8 cellular contexts compared by ENCODE assay signal in the genomic region with DNA sequence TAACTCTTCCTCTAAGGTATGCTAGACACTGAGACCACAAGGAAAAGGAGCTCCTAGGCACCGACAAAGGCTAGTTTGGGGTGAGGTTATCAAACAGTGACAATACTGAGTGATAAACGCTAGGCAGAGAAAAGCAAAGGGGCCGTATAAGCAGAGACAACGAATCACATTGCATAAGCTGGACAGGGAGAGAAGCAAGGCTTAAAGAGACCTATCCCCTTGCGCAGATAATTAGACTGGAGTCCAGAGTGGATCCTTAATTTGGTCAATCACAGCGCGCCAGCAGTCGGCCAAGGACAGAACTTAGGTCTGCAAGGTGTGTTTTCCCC. TPM values are rescaled to one million over a fixed set of nuclear protein-coding genes. Genes with fewer than 3 reads are reported as not detected.
DNase-seq lines count a peak whose midpoint lies in the region; ATAC-seq, FAIRE-seq and TF ChIP-seq lines count a peak whose summit lies in the region.

No MANE protein-coding gene starts in this region.

- peak overlapping the region; percentile 95 for H3K4me3 Mint-ChIP-seq in activated naive CD8-positive, alpha-beta T cell
- H3K4me3 Mint-ChIP-seq in stimulated activated effector memory CD8-positive, alpha-beta T cell treated with anti-CD3 and anti-CD28 coated beads, Interleukin-12 subunit alpha, Interleukin-12 subunit beta, amount 100 ng/mL, for 72 hours = peak overlapping the region; percentile 94

- no peaks in the 10 kb centered on the region for H3K9me3 Mint-ChIP-seq in activated naive CD8-positive, alpha-beta T cell (ENCODE audit: low read depth)
- no peaks in the 10 kb centered on the region for H3K9me3 Mint-ChIP-seq in stimulated activated effector memory CD8-positive, alpha-beta T cell treated with anti-CD3 and anti-CD28 coated beads, Interleukin-12 subunit alpha, Interleukin-12 subunit beta, amount 100 ng/mL, for 72 hours

- H3K4me1 ChIP-seq in iPS-18a (ENCODE audit: control insufficient read depth, low read depth, low read length) = peaks cover 4% of the 10 kb centered on the region

- no peaks in the 10 kb centered on the region for H3K27me3 ChIP-seq in iPS-18a (ENCODE audit: control insufficient read depth, insufficient read depth, low read length)

- POLR2A ChIA-PET in AG04449 (lab: Yijun Ruan, JAX) = interaction anchor here (0.5 to 2.1 kb wide), 10 partner anchors 32 to 255 kb away, joined by 3 to 14 read pairs (median 4); partner anchors contain the start of genes BAG1, CHMP5 and DNAJA1

- ATAC-seq in stimulated activated effector memory CD8-positive, alpha-beta T cell treated with anti-CD3 and anti-CD28 coated beads, Interleukin-12 subunit alpha, Interleukin-12 subunit beta, amount 100 ng/mL, for 72 hours = peak; percentile 1
- no peak for ATAC-seq in GM19463 (IDR thresholded peaks at IDR 0.05; ENCODE audit: unreplicated experiment)

- peak overlapping the region; percentile 96 for H3K9ac ChIP-seq in iPS-18a (ENCODE audit: low read length)

- H3K4me3 ChIP-seq in AG04449 (ENCODE audit: low read depth, low read length) = peak overlapping the region; percentile 98
- H3K4me3 ChIP-seq in iPS-18a (ENCODE audit: low read length) = peak overlapping the region; percentile 94

- H3K27me3 Mint-ChIP-seq in activated naive CD8-positive, alpha-beta T cell = no peaks in the 10 kb centered on the region

- H3K36me3 Mint-ChIP-seq in activated naive CD8-positive, alpha-beta T cell = peaks cover 6% of the 10 kb centered on the region
- H3K36me3 Mint-ChIP-seq in stimulated activated effector memory CD8-positive, alpha-beta T cell treated with anti-CD3 and anti-CD28 coated beads, Interleukin-12 subunit alpha, Interleukin-12 subunit beta, amount 100 ng/mL, for 72 hours = peaks cover 58% of the 10 kb centered on the region

- peak overlapping the region; percentile 95 for H3K27ac Mint-ChIP-seq in activated naive CD8-positive, alpha-beta T cell
- peak overlapping the region; percentile 99 for H3K27ac Mint-ChIP-seq in stimulated activated effector memory CD8-positive, alpha-beta T cell treated with anti-CD3 and anti-CD28 coated beads, Interleukin-12 subunit alpha, Interleukin-12 subunit beta, amount 100 ng/mL, for 72 hours

- no peak for FAIRE-seq in frontal cortex (lab: Jason Lieb, UNC)

- no peak for TF ChIP-seq CTCF in AG04449 (IDR thresholded peaks at IDR 0.05; ENCODE audit: insufficient read depth, low read length, missing control alignments)

- peak overlapping the region; percentile 84 for H3K27ac ChIP-seq in iPS-18a (ENCODE audit: low read length)

- CTCF ChIA-PET in AG04449 (lab: Yijun Ruan, JAX) = interaction anchor here (1.1 to 6.8 kb wide), 2 partner anchors 150 to 157 kb away, joined by 4 to 149 read pairs; no protein-coding TSS in a partner anchor

- no peak for DNase-seq in AG04449 (ENCODE audit: low read depth, low spot score)
- DNase-seq in HCEC 1CT = peak; percentile 1
- no peak for DNase-seq in stimulated activated effector memory CD8-positive, alpha-beta T cell treated with anti-CD3 and anti-CD28 coated beads, Interleukin-12 subunit alpha, Interleukin-12 subunit beta, amount 100 ng/mL, for 72 hours (ENCODE audit: low spot score in 2 of 2)
- DNase-seq in kidney tubule cell (ENCODE audit: low spot score) = no peak
- DNase-seq in frontal cortex (ENCODE audit: low spot score in 2 of 2) = no peak

- H3K4me1 Mint-ChIP-seq in activated naive CD8-positive, alpha-beta T cell (ENCODE audit: low read depth) = peaks cover 43% of the 10 kb centered on the region
- H3K4me1 Mint-ChIP-seq in stimulated activated effector memory CD8-positive, alpha-beta T cell treated with anti-CD3 and anti-CD28 coated beads, Interleukin-12 subunit alpha, Interleukin-12 subunit beta, amount 100 ng/mL, for 72 hours = peaks cover 28% of the 10 kb centered on the region

- H3K36me3 ChIP-seq in iPS-18a (ENCODE audit: control insufficient read depth, low read depth, low read length) = peaks cover 25% of the 10 kb centered on the region

- H3K9me3 ChIP-seq in iPS-18a (ENCODE audit: control insufficient read depth, low read depth, low read length) = no peaks in the 10 kb centered on the region

RNA-seq across cellular contexts. Expression of gene SMU1, which starts 0.5 kb away (rescaled TPM):
- total RNA-seq in frontal cortex = 53.4 TPM

RNA-seq across cellular contexts. Expression of gene DNAJA1, which starts 50.9 kb away (rescaled TPM):
- 250 TPM for total RNA-seq in frontal cortex
